Comparison of ENCODE assay signal across 8 cellular contexts in genomic region chr10:119687192-119688032, GRCh38. TPM values are rescaled to one million over a fixed set of nuclear protein-coding genes. Genes with fewer than 3 reads are reported as not detected.
DNase-seq lines count a peak whose midpoint lies in the region; ATAC-seq lines count a peak whose summit lies in the region.

No MANE protein-coding gene starts in this region.

- H3K4me3 Mint-ChIP-seq in activated T-cell treated with anti-CD3 and anti-CD28 coated beads, Interleukin-2, amount 50 U/mL, for 72 hours: peak overlapping the region; percentile 66 to 71

- no peak for DNase-seq in activated T-cell treated with anti-CD3 and anti-CD28 coated beads, Interleukin-2, amount 50 U/mL, for 72 hours
- DNase-seq in activated T-cell treated with anti-CD3 and anti-CD28 coated beads, Interleukin-2, amount 50 U/mL, for 1 hour: no peak
- DNase-seq in islet precursor cell (peak; percentile 90), middle frontal gyrus (ENCODE audit: extremely low spot score, low spot score) (no peak)

- no peak for ATAC-seq in activated T-cell treated with anti-CD3 and anti-CD28 coated beads, Interleukin-2, amount 50 U/mL, for 72 hours (replicated peaks in 1 of 2)
- ATAC-seq in GM21381 (IDR thresholded peaks at IDR 0.05; ENCODE audit: unreplicated experiment) (no peak), GM18498 (IDR thresholded peaks at IDR 0.05; ENCODE audit: unreplicated experiment) (no peak)

- H3K27ac ChIP-seq in angular gyrus (ENCODE audit: low read depth, low read length) (peak overlapping the region; percentile 37), temporal lobe (ENCODE audit: low read depth, low read length) (peak overlapping the region; percentile 39)

- H3K27me3 Mint-ChIP-seq in activated T-cell treated with anti-CD3 and anti-CD28 coated beads, Interleukin-2, amount 50 U/mL, for 72 hours (ENCODE audit: low read depth): no peaks in the 10 kb centered on the region

- peak overlapping the region; percentile 39 for H3K27ac Mint-ChIP-seq in activated T-cell treated with anti-CD3 and anti-CD28 coated beads, Interleukin-2, amount 50 U/mL, for 72 hours

- H3K9me3 Mint-ChIP-seq in activated T-cell treated with anti-CD3 and anti-CD28 coated beads, Interleukin-2, amount 50 U/mL, for 72 hours: no peaks in the 10 kb centered on the region

- H3K4me1 Mint-ChIP-seq in activated T-cell treated with anti-CD3 and anti-CD28 coated beads, Interleukin-2, amount 50 U/mL, for 72 hours (ENCODE audit: low read depth): peaks cover 19% of the 10 kb centered on the region

- no peaks in the 10 kb centered on the region for H3K36me3 Mint-ChIP-seq in activated T-cell treated with anti-CD3 and anti-CD28 coated beads, Interleukin-2, amount 50 U/mL, for 72 hours (ENCODE audit: insufficient read depth in 2 of 2)

RNA-seq across cellular contexts. Expression of gene BAG3, which starts 36.2 kb away (rescaled TPM):
- 10 to 100 TPM; 16.4 to 22.1 TPM for total RNA-seq in activated T-cell treated with anti-CD3 and anti-CD28 coated beads, Interleukin-2, amount 50 U/mL, for 72 hours
- total RNA-seq in temporal lobe: 0.98 TPM

RNA-seq across cellular contexts. Expression of gene INPP5F, which starts 38.4 kb away (rescaled TPM):
- total RNA-seq in activated T-cell treated with anti-CD3 and anti-CD28 coated beads, Interleukin-2, amount 50 U/mL, for 72 hours: 10 to 100 TPM; 12.9 to 15.0 TPM
- 123 TPM for total RNA-seq in temporal lobe
